ENCODE assay signal across 2 cellular contexts in genomic region chr2:102065675-102066252, GRCh38.
TF ChIP-seq lines count a peak whose summit lies in the region.

No MANE protein-coding gene starts in this region.

TF ChIP-seq in HCT116, 20 proteins besides CTCF, POLR2A, EP300 and RAD21 (continued from another document):
- TF ChIP-seq YY1 (IDR thresholded peaks at IDR 0.05; ENCODE audit: extremely low read depth, insufficient replicate concordance, low read depth, low read length) (no peak), ZFX (IDR thresholded peaks at IDR 0.05) (no peak), TCF7L2 (IDR thresholded peaks at IDR 0.05; ENCODE audit: borderline replicate concordance, extremely low read depth, insufficient read depth, insufficient read length) (no peak), EZH2phosphoT487 (IDR thresholded peaks at IDR 0.05; ENCODE audit: borderline replicate concordance) (no peak), SRF (IDR thresholded peaks at IDR 0.05; ENCODE audit: low read depth) (no peak), SIN3A (IDR thresholded peaks at IDR 0.05; ENCODE audit: low read depth) (no peak), ELF1 (IDR thresholded peaks at IDR 0.05; ENCODE audit: borderline replicate concordance, low read depth) (no peak), FOSL1 (IDR thresholded peaks at IDR 0.05; ENCODE audit: low read depth) (peak; percentile 52; the same call in 1 of the 2 replicates), CEBPB (IDR thresholded peaks at IDR 0.05; ENCODE audit: low read depth) (peak; percentile 95), CBX3 (IDR thresholded peaks at IDR 0.05; ENCODE audit: low read depth) (no peak), SP1 (IDR thresholded peaks at IDR 0.05; ENCODE audit: low read depth) (peak; percentile 35; the same call in 1 of the 2 replicates), EGR1 (IDR thresholded peaks at IDR 0.05; ENCODE audit: low read depth) (no peak), ZNF274 (IDR thresholded peaks at IDR 0.05; ENCODE audit: low read depth, low read length) (no peak)
- TF ChIP-seq, protein P1, sequence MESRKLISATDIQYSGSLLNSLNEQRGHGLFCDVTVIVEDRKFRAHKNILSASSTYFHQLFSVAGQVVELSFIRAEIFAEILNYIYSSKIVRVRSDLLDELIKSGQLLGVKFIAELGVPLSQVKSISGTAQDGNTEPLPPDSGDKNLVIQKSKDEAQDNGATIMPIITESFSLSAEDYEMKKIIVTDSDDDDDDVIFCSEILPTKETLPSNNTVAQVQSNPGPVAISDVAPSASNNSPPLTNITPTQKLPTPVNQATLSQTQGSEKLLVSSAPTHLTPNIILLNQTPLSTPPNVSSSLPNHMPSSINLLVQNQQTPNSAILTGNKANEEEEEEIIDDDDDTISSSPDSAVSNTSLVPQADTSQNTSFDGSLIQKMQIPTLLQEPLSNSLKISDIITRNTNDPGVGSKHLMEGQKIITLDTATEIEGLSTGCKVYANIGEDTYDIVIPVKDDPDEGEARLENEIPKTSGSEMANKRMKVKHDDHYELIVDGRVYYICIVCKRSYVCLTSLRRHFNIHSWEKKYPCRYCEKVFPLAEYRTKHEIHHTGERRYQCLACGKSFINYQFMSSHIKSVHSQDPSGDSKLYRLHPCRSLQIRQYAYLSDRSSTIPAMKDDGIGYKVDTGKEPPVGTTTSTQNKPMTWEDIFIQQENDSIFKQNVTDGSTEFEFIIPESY (IDR thresholded peaks at IDR 0.05; ENCODE audit: extremely low read depth, insufficient replicate concordance, low read length): no peak
- TF ChIP-seq, protein P2, sequence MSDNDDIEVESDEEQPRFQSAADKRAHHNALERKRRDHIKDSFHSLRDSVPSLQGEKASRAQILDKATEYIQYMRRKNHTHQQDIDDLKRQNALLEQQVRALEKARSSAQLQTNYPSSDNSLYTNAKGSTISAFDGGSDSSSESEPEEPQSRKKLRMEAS (IDR thresholded peaks at IDR 0.05): peak; percentile 73

TF ChIP-seq in SK-N-SH treated with all-trans-retinoic acid at 6 μM for 48 hours, 23 proteins besides CTCF, POLR2A, EP300 and RAD21 (continued from another document):
- TF ChIP-seq TSHZ2 (CRISPR knock-in tag; IDR thresholded peaks at IDR 0.05): no peak
- TF ChIP-seq ZNF8 (CRISPR knock-in tag; IDR thresholded peaks at IDR 0.05): no peak
- no peak for TF ChIP-seq GLIS3 (CRISPR knock-in tag; IDR thresholded peaks at IDR 0.05)
- no peak for TF ChIP-seq TCF4 (CRISPR knock-in tag; IDR thresholded peaks at IDR 0.05; ENCODE audit: borderline replicate concordance)
- TF ChIP-seq PATZ1 (CRISPR knock-in tag; IDR thresholded peaks at IDR 0.05; ENCODE audit: borderline replicate concordance): no peak
